ENCODE assay signal across 34 cellular contexts in genomic region chr1:170567214-170567613, GRCh38.
"Had no signal": no experiment of that assay in that cellular context is flagged by ENCODE, and none has a peak within 500 bp of the region (broad histone marks: within the 10 kb centered on the region; RNA-seq: fewer than 3 reads in every experiment).

No MANE protein-coding gene starts in this region.

- H3K27ac Mint-ChIP-seq: activated B cell treated with CpG ODN at 0.5 μM for 24 hours; activated CD8-positive, alpha-beta T cell treated with anti-CD3 and anti-CD28 coated beads for 36 hours; activated naive CD4-positive, alpha-beta T cell treated with anti-CD3 and anti-CD28 coated beads, Interleukin-2, amount 50 U/mL, for 24 hours; activated naive CD8-positive, alpha-beta T cell treated with anti-CD3 and anti-CD28 coated beads for 36 hours; activated naive CD8-positive, alpha-beta T cell treated with anti-CD3 and anti-CD28 coated beads, Interleukin-2, amount 50 U/mL, for 24 hours; activated T-helper 17 cell treated with anti-CD3 and anti-CD28 coated beads, Interleukin-2, amount 50 U/mL, for 72 hours; dendritic cell treated with granulocyte-macrophage colony-stimulating factor and Interleukin-4, amounts not matched to agents 40 ng/mL and 50 ng/mL, for 4 days; endodermal cell; T-helper 17 cell; T-helper 2 cell treated with Interferon-gamma antibody and Interleukin-4, amounts not matched to agents 5 μg/mL and 100 μg/mL, for 36 hours had no signal

- H3K27me3 ChIP-seq: adrenal gland, body of pancreas, colonic mucosa, dorsolateral prefrontal cortex, gastroesophageal sphincter, heart right ventricle had no signal

- H3K36me3 ChIP-seq: adrenal gland, colonic mucosa, gastroesophageal sphincter, heart right ventricle, WERI-Rb-1 had no signal

- H3K4me1 Mint-ChIP-seq: activated B cell treated with CpG ODN at 0.5 μM for 24 hours had no signal

- H3K27ac ChIP-seq: adrenal gland, body of pancreas, colonic mucosa, dorsolateral prefrontal cortex, gastroesophageal sphincter, WERI-Rb-1 had no signal

- H3K4me3 ChIP-seq: adrenal gland, body of pancreas, colonic mucosa, dorsolateral prefrontal cortex, gastroesophageal sphincter, heart right ventricle had no signal

- H3K4me1 ChIP-seq: colonic mucosa had no signal

- ATAC-seq: activated CD4-positive, CD25-positive, alpha-beta regulatory T cell treated with anti-CD3 and anti-CD28 coated beads, Interleukin-2, amount 50 U/mL, for 24 hours; activated CD8-positive, alpha-beta T cell treated with anti-CD3 and anti-CD28 coated beads for 36 hours; activated naive CD8-positive, alpha-beta T cell treated with anti-CD3 and anti-CD28 coated beads, Interleukin-2, amount 50 U/mL, for 24 hours; activated T-cell treated with anti-CD3 and anti-CD28 coated beads, Interleukin-2, amount 50 U/mL, for 4 hours; activated T-helper 17 cell treated with anti-CD3 and anti-CD28 coated beads, Interleukin-2, amount 50 U/mL, for 72 hours; body of pancreas; esophagus mucosa; gastroesophageal sphincter; heart right ventricle; T-helper 17 cell had no signal

- H3K36me3 Mint-ChIP-seq: activated naive CD4-positive, alpha-beta T cell treated with anti-CD3 and anti-CD28 coated beads, Interleukin-2, amount 50 U/mL, for 24 hours had no signal

- DNase-seq: activated B cell treated with CpG ODN at 0.5 μM for 24 hours; activated CD4-positive, alpha-beta T cell treated with anti-CD3 and anti-CD28 coated beads for 48 hours; activated CD4-positive, alpha-beta T cell treated with anti-CD3 and anti-CD28 coated beads, Interleukin-2, amount 50 U/mL, for 1 hour; activated CD4-positive, alpha-beta T cell treated with anti-CD3 and anti-CD28 coated beads, Interleukin-2, amount 50 U/mL, for 48 hours; activated CD8-positive, alpha-beta memory T cell treated with anti-CD3 and anti-CD28 coated beads for 24 hours; activated CD8-positive, alpha-beta T cell treated with anti-CD3 and anti-CD28 coated beads for 36 hours; activated effector memory CD4-positive, alpha-beta T cell treated with Interleukin-2 at 50 U/mL for 16 hours; activated gamma-delta T cell treated with Interleukin-2 at 50 U/mL for 16 hours; activated naive CD4-positive, alpha-beta T cell treated with Interleukin-2 at 50 U/mL for 16 hours; activated naive CD8-positive, alpha-beta T cell treated with anti-CD3 and anti-CD28 coated beads for 36 hours; activated naive CD8-positive, alpha-beta T cell treated with anti-CD3 and anti-CD28 coated beads, Interleukin-2, amount 50 U/mL, for 24 hours; activated T-cell treated with anti-CD3 and anti-CD28 coated beads, Interleukin-2, amount 50 U/mL, for 4 hours; adrenal gland; amygdala; aorta; body of pancreas; caudate nucleus; colonic mucosa; dorsolateral prefrontal cortex; effector memory CD4-positive, alpha-beta T cell; endodermal cell; foreskin fibroblast; heart right ventricle; T-helper 1 cell; T-helper 17 cell; T1000; WERI-Rb-1 had no signal

- H3K9me3 ChIP-seq: adrenal gland, body of pancreas, colonic mucosa had no signal

- H3K27me3 Mint-ChIP-seq: dendritic cell treated with granulocyte-macrophage colony-stimulating factor and Interleukin-4, amounts not matched to agents 40 ng/mL and 50 ng/mL, for 4 days had no signal

- H3K4me3 Mint-ChIP-seq: activated B cell treated with CpG ODN at 0.5 μM for 24 hours; activated CD8-positive, alpha-beta T cell treated with anti-CD3 and anti-CD28 coated beads for 36 hours; activated naive CD4-positive, alpha-beta T cell treated with anti-CD3 and anti-CD28 coated beads, Interleukin-2, amount 50 U/mL, for 24 hours; activated naive CD8-positive, alpha-beta T cell treated with anti-CD3 and anti-CD28 coated beads for 36 hours; activated naive CD8-positive, alpha-beta T cell treated with anti-CD3 and anti-CD28 coated beads, Interleukin-2, amount 50 U/mL, for 24 hours; activated T-cell treated with anti-CD3 and anti-CD28 coated beads, Interleukin-2, amount 50 U/mL, for 4 hours; activated T-helper 17 cell treated with anti-CD3 and anti-CD28 coated beads, Interleukin-2, amount 50 U/mL, for 72 hours; dendritic cell treated with granulocyte-macrophage colony-stimulating factor and Interleukin-4, amounts not matched to agents 40 ng/mL and 50 ng/mL, for 4 days; endodermal cell; T-helper 17 cell; T-helper 2 cell treated with Interferon-gamma antibody and Interleukin-4, amounts not matched to agents 5 μg/mL and 100 μg/mL, for 36 hours had no signal
